ENCODE assay signal across 8 cellular contexts in genomic region chr12:78210894-78211302, GRCh38.
DNase-seq lines count a peak whose midpoint lies in the region; ATAC-seq and TF ChIP-seq lines count a peak whose summit lies in the region.

No MANE protein-coding gene starts in this region.

- no peak for TF ChIP-seq CTCF in HFF-Myc (IDR thresholded peaks at IDR 0.05; ENCODE audit: low read depth, low read length, missing control alignments)

- H3K4me3 ChIP-seq in HFF-Myc (replicated peaks; ENCODE audit: low read depth, low read length): no peak overlapping the region

- ATAC-seq in left ventricle myocardium superior (peak; percentile 66), GM21825 (IDR thresholded peaks at IDR 0.05; ENCODE audit: unreplicated experiment) (no peak)

- intact Hi-C loops in left ventricle myocardium superior (cut with micrococcal nuclease): no loop called here

- in situ Hi-C loops in SK-MEL-5 (cut with HindIII; ENCODE audit: low pct_unique_long_range_greater_than_20kb, low sequenced_read_pairs): no loop called here

- peak; percentile 10 for DNase-seq in AG08395 (ENCODE audit: low spot score)
- DNase-seq in HFF-Myc (ENCODE audit: extremely low read depth, low read depth): peak; percentile 87
- peak; percentile 41 for DNase-seq in SK-MEL-5 (ENCODE audit: low read depth, low spot score)
- DNase-seq in left ventricle myocardium superior: no peak
- no peak for DNase-seq in NK-92 treated with Interleukin-12 subunit alpha and Interleukin-12 subunit beta, amount 100 ng/mL, for 24 hours (lab: John Stamatoyannopoulos, UW)
- DNase-seq in stimulated activated CD4-positive, alpha-beta T cell treated with anti-CD3 and anti-CD28 coated beads, Interleukin-2, amount 100 ng/mL, for 24 hours: no peak
- no peak for DNase-seq in activated CD4-positive, alpha-beta T cell treated with anti-CD3 and anti-CD28 coated beads for 4 hours

Comparison
In these comparisons a context has a peak if more than half of its experiments do, and no peak if none do; other contexts are left out.
1. DNase-seq: peak in AG08395 (single experiment), HFF-Myc (single experiment) and SK-MEL-5 (single experiment); none in left ventricle myocardium superior (single experiment), NK-92 treated with Interleukin-12 subunit alpha and Interleukin-12 subunit beta, amount 100 ng/mL, for 24 hours (single experiment), stimulated activated CD4-positive, alpha-beta T cell treated with anti-CD3 and anti-CD28 coated beads, Interleukin-2, amount 100 ng/mL, for 24 hours (0 of 2) and activated CD4-positive, alpha-beta T cell treated with anti-CD3 and anti-CD28 coated beads for 4 hours (0 of 2).